ENCODE assay signal across 9 cellular contexts in genomic region chr16:70750893-70751467, GRCh38. TPM values are rescaled to one million over a fixed set of nuclear protein-coding genes. Genes with fewer than 3 reads are reported as not detected.
DNase-seq lines count a peak whose midpoint lies in the region; ATAC-seq and TF ChIP-seq lines count a peak whose summit lies in the region.
"Had no signal": no experiment of that assay in that cellular context is flagged by ENCODE, and none has a peak within 500 bp of the region (broad histone marks: within the 10 kb centered on the region; RNA-seq: fewer than 3 reads in every experiment).

No MANE protein-coding gene starts in this region.

- POLR2A ChIA-PET in activated CD4-positive, alpha-beta T cell treated with anti-CD3 and anti-CD28 coated beads, Interleukin-2, amount 10 ng/mL, durations not matched to agents 7 days and 5 days (lab: Charles Lee), result no interaction called here

- H3K36me3 ChIP-seq in duodenal mucosa (ENCODE audit: control insufficient read depth in 1 of 2, insufficient read depth in 2 of 2, low read length in 2 of 2) (peaks cover 0 to 4% of the 10 kb centered on the region in 2 donors), upper lobe of left lung (peaks cover 0 to 5% (median 2%) of the 10 kb centered on the region in 4 donors)

- H3K4me1 Mint-ChIP-seq in activated CD4-positive, alpha-beta T cell treated with anti-CD3 and anti-CD28 coated beads, Interleukin-2, amount 10 ng/mL, durations not matched to agents 7 days and 5 days, result peaks cover 59% of the 10 kb centered on the region
- peaks cover 9% of the 10 kb centered on the region for H3K4me1 Mint-ChIP-seq in activated T-helper 17 cell treated with anti-CD3 and anti-CD28 coated beads, Interleukin-2, amount 50 U/mL, for 72 hours

- H3K9me3 ChIP-seq in duodenal mucosa (ENCODE audit: control insufficient read depth in 1 of 2, low read length in 2 of 2), result no peaks in the 10 kb centered on the region
- H3K9me3 ChIP-seq in upper lobe of left lung, result no peaks in the 10 kb centered on the region

- no peak for DNase-seq in activated CD4-positive, alpha-beta T cell treated with anti-CD3 and anti-CD28 coated beads, Interleukin-2, amount 10 ng/mL, durations not matched to agents 7 days and 5 days
- DNase-seq in activated CD4-positive, alpha-beta T cell treated with anti-CD3 and anti-CD28 coated beads for 48 hours, result no peak
- DNase-seq in mucosa of gallbladder (ENCODE audit: low spot score) (peak; percentile 59), upper lobe of left lung (peak in 1 of 2 donors; percentile 92), NCI-H1417 (lab: John Stamatoyannopoulos, UW) (no peak)
- DNase-seq: NCI-H524 had no signal

- peaks cover 14% of the 10 kb centered on the region for H3K36me3 Mint-ChIP-seq in activated CD4-positive, alpha-beta T cell treated with anti-CD3 and anti-CD28 coated beads, Interleukin-2, amount 10 ng/mL, durations not matched to agents 7 days and 5 days (ENCODE audit: low read depth)
- peaks cover 1% of the 10 kb centered on the region for H3K36me3 Mint-ChIP-seq in activated T-helper 17 cell treated with anti-CD3 and anti-CD28 coated beads, Interleukin-2, amount 50 U/mL, for 72 hours (ENCODE audit: low read depth)

- H3K4me1 ChIP-seq in duodenal mucosa (ENCODE audit: control insufficient read depth in 1 of 2, insufficient read depth in 2 of 2, low read length in 2 of 2), result peaks cover 50 to 58% of the 10 kb centered on the region in 2 donors
- H3K4me1 ChIP-seq in upper lobe of left lung, result peaks cover 58 to 83% (median 76%) of the 10 kb centered on the region in 4 donors

- peak; percentile 53 to 93 (median 82) for TF ChIP-seq EP300 in upper lobe of left lung (IDR thresholded peaks at IDR 0.05)

- no peaks in the 10 kb centered on the region for H3K27me3 Mint-ChIP-seq in activated CD4-positive, alpha-beta T cell treated with anti-CD3 and anti-CD28 coated beads, Interleukin-2, amount 10 ng/mL, durations not matched to agents 7 days and 5 days
- no peaks in the 10 kb centered on the region for H3K27me3 Mint-ChIP-seq in activated T-helper 17 cell treated with anti-CD3 and anti-CD28 coated beads, Interleukin-2, amount 50 U/mL, for 72 hours

- TF ChIP-seq CTCF in upper lobe of left lung (IDR thresholded peaks at IDR 0.05), result peak in 2 of 6 experiments; percentile 39 to 46

- H3K27ac Mint-ChIP-seq in activated CD4-positive, alpha-beta T cell treated with anti-CD3 and anti-CD28 coated beads, Interleukin-2, amount 10 ng/mL, durations not matched to agents 7 days and 5 days, result peak overlapping the region; percentile 85
- H3K27ac Mint-ChIP-seq in activated T-helper 17 cell treated with anti-CD3 and anti-CD28 coated beads, Interleukin-2, amount 50 U/mL, for 72 hours, result no peak overlapping the region

- H3K27me3 ChIP-seq in duodenal mucosa (ENCODE audit: control insufficient read depth in 1 of 2, insufficient read depth in 2 of 2, low read length in 2 of 2) (no peaks in the 10 kb centered on the region), upper lobe of left lung (no peaks in the 10 kb centered on the region)

- H3K27ac ChIP-seq in duodenal mucosa (ENCODE audit: low read depth, low read length) (peak overlapping the region; percentile 60), upper lobe of left lung (peak overlapping the region; percentile 82 to 88 (median 86))

- no peaks in the 10 kb centered on the region for H3K9me3 Mint-ChIP-seq in activated CD4-positive, alpha-beta T cell treated with anti-CD3 and anti-CD28 coated beads, Interleukin-2, amount 10 ng/mL, durations not matched to agents 7 days and 5 days
- no peaks in the 10 kb centered on the region for H3K9me3 Mint-ChIP-seq in activated T-helper 17 cell treated with anti-CD3 and anti-CD28 coated beads, Interleukin-2, amount 50 U/mL, for 72 hours

- no peak overlapping the region for H3K9ac ChIP-seq in duodenal mucosa (ENCODE audit: low read depth in 1 of 2, low read length in 2 of 2)

- peak; percentile 61 to 79 for ATAC-seq in upper lobe of left lung (ENCODE audit: low FRiP score in 2 of 2)
- ATAC-seq in activated T-helper 17 cell treated with anti-CD3 and anti-CD28 coated beads, Interleukin-2, amount 50 U/mL, for 72 hours (replicated peaks), result no peak
- no peak for ATAC-seq in GM21367 (IDR thresholded peaks at IDR 0.05; ENCODE audit: unreplicated experiment)

- H3K4me3 Mint-ChIP-seq in activated CD4-positive, alpha-beta T cell treated with anti-CD3 and anti-CD28 coated beads, Interleukin-2, amount 10 ng/mL, durations not matched to agents 7 days and 5 days, result no peak overlapping the region
- no peak overlapping the region for H3K4me3 Mint-ChIP-seq in activated T-helper 17 cell treated with anti-CD3 and anti-CD28 coated beads, Interleukin-2, amount 50 U/mL, for 72 hours

- WGBS in upper lobe of left lung, 2 donors, result 17 to 18% methylated on average over 4 to 13 of the region's 13 CpGs

- TF ChIP-seq POLR2A in upper lobe of left lung (IDR thresholded peaks at IDR 0.05), result no peak

- H3K4me3 ChIP-seq in duodenal mucosa (ENCODE audit: low read depth in 1 of 2, low read length in 2 of 2) (no peak overlapping the region), upper lobe of left lung (no peak overlapping the region)

- CTCF ChIA-PET in activated CD4-positive, alpha-beta T cell treated with anti-CD3 and anti-CD28 coated beads, Interleukin-2, amount 10 ng/mL, durations not matched to agents 7 days and 5 days (lab: Charles Lee), result interaction anchor here (1.1 to 4.2 kb wide), 6 partner anchors 9 to 161 kb away, joined by 3 to 15 read pairs (median 4); no protein-coding TSS in a partner anchor

RNA-seq across cellular contexts. Expression of gene VAC14, which starts 50.0 kb away (rescaled TPM):
- total RNA-seq in activated CD4-positive, alpha-beta T cell treated with anti-CD3 and anti-CD28 coated beads, Interleukin-2, amount 10 ng/mL, durations not matched to agents 7 days and 5 days, result 10 to 100 TPM; 35.9 to 37.1 TPM
- total RNA-seq in mucosa of gallbladder, result 32.6 TPM
- 100 to 1,000 TPM in 2 of 6 donors, 10 to 100 TPM in 4; 39.6 to 145 (median 57.4) TPM for total RNA-seq in upper lobe of left lung
- total RNA-seq in activated T-helper 17 cell treated with anti-CD3 and anti-CD28 coated beads, Interleukin-2, amount 50 U/mL, for 72 hours, result 10 to 100 TPM; 22.4 to 34.9 TPM

Comparison
In these comparisons a context has a peak if more than half of its experiments do, and no peak if none do; other contexts are left out.
1. ATAC-seq: peak in upper lobe of left lung (2 of 2); none in activated T-helper 17 cell treated with anti-CD3 and anti-CD28 coated beads, Interleukin-2, amount 50 U/mL, for 72 hours (single experiment) and GM21367 (single experiment).